In the genomic region with DNA sequence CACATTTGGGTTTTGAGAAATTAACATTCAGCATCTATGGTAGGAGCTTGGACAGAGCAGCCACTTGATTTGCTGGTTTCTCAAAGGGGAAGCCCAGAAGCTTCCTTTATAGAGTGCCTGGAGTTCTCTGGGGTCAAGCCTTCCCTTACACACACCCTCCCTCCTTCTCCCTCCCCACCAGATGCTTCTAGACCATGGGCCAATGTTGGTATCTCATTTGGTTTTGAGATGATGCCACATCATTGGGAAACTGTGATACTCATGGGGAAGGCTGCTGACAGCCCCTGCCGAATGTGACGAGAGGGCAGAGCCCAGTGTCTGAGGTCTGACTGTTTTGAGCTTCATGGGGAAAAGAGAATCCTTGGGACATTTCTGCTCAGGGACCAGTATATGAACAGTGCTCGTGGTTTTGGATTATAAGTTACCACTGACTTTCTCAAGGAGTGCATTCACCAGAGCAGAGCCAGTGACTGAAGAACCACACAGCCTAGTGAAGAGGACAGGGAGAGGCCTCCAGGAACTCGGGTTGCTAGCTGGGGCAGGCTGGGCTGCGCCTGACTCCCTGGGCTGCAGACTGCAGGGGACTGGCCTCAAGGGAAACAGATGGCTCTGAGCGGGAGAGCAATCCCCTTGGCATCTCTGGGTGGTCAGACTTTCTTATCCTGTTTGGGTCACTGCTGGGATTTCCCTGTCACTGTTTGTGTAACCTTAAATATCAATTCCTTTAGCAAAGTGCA, we compare ENCODE assay signal across 1 cellular context.
TF ChIP-seq lines count a peak whose summit lies in the region.

No MANE protein-coding gene starts in this region.

TF ChIP-seq in IMR-90, 13 proteins besides CTCF, POLR2A, EP300 and RAD21:
- TF ChIP-seq CEBPB (IDR thresholded peaks at IDR 0.05; ENCODE audit: low read depth, low read length): no peak
- TF ChIP-seq NFE2L2 (IDR thresholded peaks at IDR 0.05; ENCODE audit: low read depth, low read length): no peak
- no peak for TF ChIP-seq MXI1 (IDR thresholded peaks at IDR 0.05; ENCODE audit: borderline replicate concordance, low read depth, low read length)
- TF ChIP-seq, protein P1, sequence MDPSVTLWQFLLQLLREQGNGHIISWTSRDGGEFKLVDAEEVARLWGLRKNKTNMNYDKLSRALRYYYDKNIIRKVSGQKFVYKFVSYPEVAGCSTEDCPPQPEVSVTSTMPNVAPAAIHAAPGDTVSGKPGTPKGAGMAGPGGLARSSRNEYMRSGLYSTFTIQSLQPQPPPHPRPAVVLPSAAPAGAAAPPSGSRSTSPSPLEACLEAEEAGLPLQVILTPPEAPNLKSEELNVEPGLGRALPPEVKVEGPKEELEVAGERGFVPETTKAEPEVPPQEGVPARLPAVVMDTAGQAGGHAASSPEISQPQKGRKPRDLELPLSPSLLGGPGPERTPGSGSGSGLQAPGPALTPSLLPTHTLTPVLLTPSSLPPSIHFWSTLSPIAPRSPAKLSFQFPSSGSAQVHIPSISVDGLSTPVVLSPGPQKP (IDR thresholded peaks at IDR 0.05; ENCODE audit: borderline replicate concordance, low read depth, low read length): no peak
- no peak for TF ChIP-seq RCOR1 (IDR thresholded peaks at IDR 0.05; ENCODE audit: insufficient replicate concordance, low read length)
- no peak for TF ChIP-seq CHD1 (IDR thresholded peaks at IDR 0.05; ENCODE audit: low read depth, low read length)
- TF ChIP-seq FOS (IDR thresholded peaks at IDR 0.05; ENCODE audit: low read depth, low read length): no peak
- TF ChIP-seq SMC3 (IDR thresholded peaks at IDR 0.05; ENCODE audit: low read depth, low read length): no peak
- no peak for TF ChIP-seq RFX5 (IDR thresholded peaks at IDR 0.05; ENCODE audit: low read depth, low read length)
- TF ChIP-seq MAFK (IDR thresholded peaks at IDR 0.05; ENCODE audit: low read depth, low read length): no peak
- TF ChIP-seq BHLHE40 (IDR thresholded peaks at IDR 0.05; ENCODE audit: low read depth, low read length): no peak
- TF ChIP-seq MAZ (IDR thresholded peaks at IDR 0.05; ENCODE audit: borderline replicate concordance, low read depth, low read length): no peak
